1 cellular context compared by ENCODE assay signal in the genomic region with DNA sequence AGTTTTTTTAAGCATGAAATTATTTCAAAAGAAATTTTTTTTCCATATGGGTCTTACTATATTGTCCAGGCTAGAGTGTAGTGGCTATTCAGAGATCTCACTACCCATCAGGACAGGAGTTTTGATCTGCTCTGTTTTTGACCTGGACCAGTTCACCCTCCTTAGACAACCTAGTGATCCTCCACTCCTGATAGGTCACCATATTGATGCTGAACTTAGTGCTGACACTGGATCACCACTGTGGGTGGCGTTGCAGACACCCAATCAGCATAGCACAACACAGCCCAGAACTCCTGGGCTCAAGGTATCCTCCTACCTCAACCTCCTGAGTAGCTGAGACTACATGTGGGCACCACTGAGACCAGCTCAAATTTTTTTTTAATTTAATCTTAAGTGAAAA.
TF ChIP-seq lines count a peak whose summit lies in the region.

No MANE protein-coding gene starts in this region.

TF ChIP-seq in K562, 482 proteins besides CTCF, POLR2A, EP300 and RAD21:
- TF ChIP-seq BMI1 (IDR thresholded peaks at IDR 0.05; ENCODE audit: low read length) = no peak
- TF ChIP-seq CREM (IDR thresholded peaks at IDR 0.05; ENCODE audit: low read depth) = no peak
- TF ChIP-seq ZNF79 (CRISPR knock-in tag; IDR thresholded peaks at IDR 0.05; ENCODE audit: low read depth) = no peak
- TF ChIP-seq, protein P1, sequence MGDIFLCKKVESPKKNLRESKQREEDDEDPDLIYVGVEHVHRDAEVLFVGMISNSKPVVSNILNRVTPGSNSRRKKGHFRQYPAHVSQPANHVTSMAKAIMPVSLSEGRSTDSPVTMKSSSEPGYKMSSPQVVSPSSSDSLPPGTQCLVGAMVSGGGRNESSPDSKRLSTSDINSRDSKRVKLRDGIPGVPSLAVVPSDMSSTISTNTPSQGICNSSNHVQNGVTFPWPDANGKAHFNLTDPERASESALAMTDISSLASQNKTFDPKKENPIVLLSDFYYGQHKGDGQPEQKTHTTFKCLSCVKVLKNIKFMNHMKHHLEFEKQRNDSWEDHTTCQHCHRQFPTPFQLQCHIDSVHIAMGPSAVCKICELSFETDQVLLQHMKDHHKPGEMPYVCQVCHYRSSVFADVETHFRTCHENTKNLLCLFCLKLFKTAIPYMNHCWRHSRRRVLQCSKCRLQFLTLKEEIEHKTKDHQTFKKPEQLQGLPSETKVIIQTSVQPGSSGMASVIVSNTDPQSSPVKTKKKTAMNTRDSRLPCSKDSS (IDR thresholded peaks at IDR 0.05; ENCODE audit: low read depth, partially characterized antibody) = no peak
TF ChIP-seq in K562: peak in this region for 0.
